7 cellular contexts compared by ENCODE assay signal in genomic region chr12:49188916-49189367, GRCh38. TPM values are rescaled to one million over a fixed set of nuclear protein-coding genes. Genes with fewer than 3 reads are reported as not detected.
DNase-seq lines count a peak whose midpoint lies in the region; ATAC-seq and TF ChIP-seq lines count a peak whose summit lies in the region.

TSS of gene TUBA1A (minus strand) at chr12:49189080. CDS start at chr12:49188979, 101 bp downstream.

- no peaks in the 10 kb centered on the region for H3K36me3 ChIP-seq in hepatocyte (replicated peaks; ENCODE audit: insufficient read depth, low read depth)

- DNase-seq in NCI-H187 treated with DMSO at 0.1 percent for 48 hours (lab: John Stamatoyannopoulos, UW) (peak; percentile 100), T-helper 22 cell (ENCODE audit: low read depth) (peak; percentile 95), astrocyte of the hippocampus (ENCODE audit: low read depth, low spot score) (peak; percentile 100), hepatocyte (ENCODE audit: low spot score) (peak; percentile 95), retina (peak; percentile 95)

- WGBS in hepatocyte (ENCODE audit: low lambda C conversion rate, missing lambda C conversion rate), result under 1% methylated on average over 26 of the region's 26 CpGs

- H3K79me2 ChIP-seq in hepatocyte, result peaks cover 22% of the 10 kb centered on the region

- H4K20me1 ChIP-seq in hepatocyte (ENCODE audit: insufficient read depth, poor library complexity, severe bottlenecking), result peaks cover 13% of the 10 kb centered on the region

- H3K9me2 ChIP-seq in hepatocyte (replicated peaks; ENCODE audit: insufficient read depth), result no peaks in the 10 kb centered on the region

- H3K4me1 ChIP-seq in hepatocyte (ENCODE audit: insufficient read depth), result no peaks in the 10 kb centered on the region

- H3K27me3 ChIP-seq in hepatocyte, result no peaks in the 10 kb centered on the region

- peak; percentile 95 for ATAC-seq in GM18502 (IDR thresholded peaks at IDR 0.05; ENCODE audit: poor library complexity, unreplicated experiment)
- ATAC-seq in HG02943 (IDR thresholded peaks at IDR 0.05; ENCODE audit: low read depth, unreplicated experiment), result peak; percentile 90

- no peaks in the 10 kb centered on the region for H3K9me3 ChIP-seq in hepatocyte (ENCODE audit: low read depth)

- no peak for TF ChIP-seq CTCF in hepatocyte (IDR thresholded peaks at IDR 0.05; ENCODE audit: poor library complexity)

- H2AFZ ChIP-seq in hepatocyte, result peak within 1 kb of the TSS; percentile 71

- peak within 1 kb of the TSS; percentile 75 for H3K4me3 ChIP-seq in hepatocyte

- peak within 1 kb of the TSS; percentile 98 for H3K27ac ChIP-seq in hepatocyte

- H3K4me2 ChIP-seq in hepatocyte, result peak within 1 kb of the TSS; percentile 75

RNA-seq across cellular contexts. Expression of gene TUBA1A, which starts in this region (rescaled TPM):
- total RNA-seq in hepatocyte, result 358 and 379 TPM in 2 replicates
- polyA plus RNA-seq in hepatocyte, result 333 and 338 TPM in 2 replicates

Comparison
In these comparisons a context has a peak if more than half of its experiments do, and no peak if none do; other contexts are left out.
1. Peak in every context shown above with its lines: DNase-seq, ATAC-seq, H3K4me3 ChIP-seq and H3K27ac ChIP-seq.